In genomic region chr9:133609311-133610098, GRCh38 we compare ENCODE assay signal across 1 cellular context.
A peak's percentile ranks its signal among the peaks of the same experiment; 100 is the strongest.
TF ChIP-seq lines count a peak whose summit lies in the region.

FAM163B (minus strand) TSS chr9:133609389; CDS start chr9:133580223, 29,166 bp downstream.

TF ChIP-seq in HepG2, 621 proteins besides CTCF, POLR2A, EP300 and RAD21 (continued from another document and continues in another):
- no peak for TF ChIP-seq ZNF646 (CRISPR knock-in tag; IDR thresholded peaks at IDR 0.05)
- TF ChIP-seq NR0B2 (CRISPR knock-in tag; IDR thresholded peaks at IDR 0.05): no peak
- TF ChIP-seq ZNF260 (CRISPR knock-in tag; IDR thresholded peaks at IDR 0.05; ENCODE audit: borderline replicate concordance, low read depth): no peak
- peak; percentile 72 for TF ChIP-seq SALL1 (CRISPR knock-in tag; IDR thresholded peaks at IDR 0.05)
- TF ChIP-seq ZNF207 (IDR thresholded peaks at IDR 0.05; ENCODE audit: borderline replicate concordance): no peak
- no peak for TF ChIP-seq NCOA1 (CRISPR knock-in tag; IDR thresholded peaks at IDR 0.05)
- TF ChIP-seq MXD4 (CRISPR knock-in tag; IDR thresholded peaks at IDR 0.05): no peak
- TF ChIP-seq KLF13 (CRISPR knock-in tag; IDR thresholded peaks at IDR 0.05): no peak
- TF ChIP-seq ZNF816 (CRISPR knock-in tag; IDR thresholded peaks at IDR 0.05; ENCODE audit: borderline replicate concordance): peak; percentile 33; the same call in 1 of the 2 replicates
- no peak for TF ChIP-seq ZNF556 (CRISPR knock-in tag; IDR thresholded peaks at IDR 0.05; ENCODE audit: borderline replicate concordance)
- 0 out of 2 replicates have a peak, but pooled peaks have one; percentile 44 for TF ChIP-seq KMT2B (CRISPR knock-in tag; IDR thresholded peaks at IDR 0.05)
- TF ChIP-seq CENPBD1 (CRISPR knock-in tag; IDR thresholded peaks at IDR 0.05; ENCODE audit: borderline replicate concordance, low read depth): no peak
- no peak for TF ChIP-seq ZNF296 (CRISPR knock-in tag; conservative IDR thresholded peaks at IDR 0.05)
- no peak for TF ChIP-seq ZNF747 (CRISPR knock-in tag; IDR thresholded peaks at IDR 0.05; ENCODE audit: borderline replicate concordance)
- no peak for TF ChIP-seq REXO4 (CRISPR knock-in tag; IDR thresholded peaks at IDR 0.05; ENCODE audit: borderline replicate concordance)
- no peak for TF ChIP-seq ZNF333 (CRISPR knock-in tag; IDR thresholded peaks at IDR 0.05; ENCODE audit: borderline replicate concordance)
- TF ChIP-seq ESRRA (CRISPR knock-in tag; IDR thresholded peaks at IDR 0.05; ENCODE audit: low read depth): no peak
- no peak for TF ChIP-seq PRMT3 (CRISPR knock-in tag; IDR thresholded peaks at IDR 0.05; ENCODE audit: borderline replicate concordance, low read depth)
- TF ChIP-seq, protein P1, sequence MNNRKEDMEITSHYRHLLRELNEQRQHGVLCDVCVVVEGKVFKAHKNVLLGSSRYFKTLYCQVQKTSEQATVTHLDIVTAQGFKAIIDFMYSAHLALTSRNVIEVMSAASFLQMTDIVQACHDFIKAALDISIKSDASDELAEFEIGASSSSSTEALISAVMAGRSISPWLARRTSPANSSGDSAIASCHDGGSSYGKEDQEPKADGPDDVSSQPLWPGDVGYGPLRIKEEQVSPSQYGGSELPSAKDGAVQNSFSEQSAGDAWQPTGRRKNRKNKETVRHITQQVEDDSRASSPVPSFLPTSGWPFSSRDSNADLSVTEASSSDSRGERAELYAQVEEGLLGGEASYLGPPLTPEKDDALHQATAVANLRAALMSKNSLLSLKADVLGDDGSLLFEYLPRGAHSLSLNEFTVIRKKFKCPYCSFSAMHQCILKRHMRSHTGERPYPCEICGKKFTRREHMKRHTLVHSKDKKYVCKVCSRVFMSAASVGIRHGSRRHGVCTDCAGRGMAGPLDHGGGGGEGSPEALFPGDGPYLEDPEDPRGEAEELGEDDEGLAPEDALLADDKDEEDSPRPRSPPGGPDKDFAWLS (CRISPR knock-in tag; IDR thresholded peaks at IDR 0.05; ENCODE audit: borderline replicate concordance): no peak
- TF ChIP-seq RBAK (CRISPR knock-in tag; IDR thresholded peaks at IDR 0.05): no peak
- TF ChIP-seq ZKSCAN5 (CRISPR knock-in tag; IDR thresholded peaks at IDR 0.05): no peak
- TF ChIP-seq PLRG1 (conservative IDR thresholded peaks at IDR 0.05): no peak
- TF ChIP-seq SNRNP70 (IDR thresholded peaks at IDR 0.05; ENCODE audit: low read depth, low read length): no peak
- TF ChIP-seq GATAD1 (CRISPR knock-in tag; IDR thresholded peaks at IDR 0.05): peak; percentile 45; the same call in 1 of the 2 replicates
- no peak for TF ChIP-seq ZC3H4 (CRISPR knock-in tag; IDR thresholded peaks at IDR 0.05; ENCODE audit: borderline replicate concordance)
- TF ChIP-seq ZNF605 (CRISPR knock-in tag; IDR thresholded peaks at IDR 0.05): no peak
- TF ChIP-seq SRY (CRISPR knock-in tag; IDR thresholded peaks at IDR 0.05): peak; percentile 90; the same call in 1 of the 2 replicates
- TF ChIP-seq BRCA1 (CRISPR knock-in tag; IDR thresholded peaks at IDR 0.05): 0 out of 2 replicates have a peak, but pooled peaks have one; percentile 65
- TF ChIP-seq ATF7 (IDR thresholded peaks at IDR 0.05): no peak
- TF ChIP-seq ATF7 (CRISPR knock-in tag; IDR thresholded peaks at IDR 0.05): no peak
- TF ChIP-seq, protein P2, sequence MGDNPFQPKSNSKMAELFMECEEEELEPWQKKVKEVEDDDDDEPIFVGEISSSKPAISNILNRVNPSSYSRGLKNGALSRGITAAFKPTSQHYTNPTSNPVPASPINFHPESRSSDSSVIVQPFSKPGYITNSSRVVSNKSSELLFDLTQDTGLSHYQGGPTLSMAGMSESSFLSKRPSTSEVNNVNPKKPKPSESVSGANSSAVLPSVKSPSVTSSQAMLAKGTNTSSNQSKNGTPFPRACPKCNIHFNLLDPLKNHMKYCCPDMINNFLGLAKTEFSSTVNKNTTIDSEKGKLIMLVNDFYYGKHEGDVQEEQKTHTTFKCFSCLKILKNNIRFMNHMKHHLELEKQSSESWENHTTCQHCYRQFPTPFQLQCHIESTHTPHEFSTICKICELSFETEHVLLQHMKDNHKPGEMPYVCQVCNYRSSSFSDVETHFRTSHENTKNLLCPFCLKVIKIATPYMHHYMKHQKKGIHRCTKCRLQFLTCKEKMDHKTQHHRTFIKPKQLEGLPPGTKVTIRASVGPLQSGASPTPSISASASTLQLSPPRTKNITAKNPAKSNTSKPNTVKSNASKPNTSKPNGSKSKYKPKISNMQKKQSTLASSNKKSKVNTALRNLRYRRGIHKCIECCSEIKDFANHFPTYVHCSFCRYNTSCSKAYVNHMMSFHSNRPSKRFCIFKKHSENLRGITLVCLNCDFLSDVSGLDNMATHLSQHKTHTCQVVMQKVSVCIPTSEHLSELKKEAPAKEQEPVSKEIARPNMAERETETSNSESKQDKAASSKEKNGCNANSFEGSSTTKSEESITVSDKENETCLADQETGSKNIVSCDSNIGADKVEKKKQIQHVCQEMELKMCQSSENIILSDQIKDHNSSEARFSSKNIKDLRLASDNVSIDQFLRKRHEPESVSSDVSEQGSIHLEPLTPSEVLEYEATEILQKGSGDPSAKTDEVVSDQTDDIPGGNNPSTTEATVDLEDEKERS (CRISPR knock-in tag; IDR thresholded peaks at IDR 0.05): no peak
- TF ChIP-seq ZNF761 (CRISPR knock-in tag; conservative IDR thresholded peaks at IDR 0.05): no peak
- no peak for TF ChIP-seq CBX5 (CRISPR knock-in tag; IDR thresholded peaks at IDR 0.05; ENCODE audit: borderline replicate concordance)
- TF ChIP-seq PCBP1 (IDR thresholded peaks at IDR 0.05; ENCODE audit: borderline replicate concordance, low read depth, low read length): no peak
- TF ChIP-seq DMAP1 (CRISPR knock-in tag; IDR thresholded peaks at IDR 0.05): no peak
- TF ChIP-seq TFAP4 (IDR thresholded peaks at IDR 0.05; ENCODE audit: borderline replicate concordance, low read depth): no peak
- TF ChIP-seq GLMP (CRISPR knock-in tag; IDR thresholded peaks at IDR 0.05; ENCODE audit: borderline replicate concordance): no peak
- TF ChIP-seq ZNF44 (CRISPR knock-in tag; IDR thresholded peaks at IDR 0.05): no peak
- TF ChIP-seq KLF15 (CRISPR knock-in tag; IDR thresholded peaks at IDR 0.05; ENCODE audit: borderline replicate concordance): 0 out of 2 replicates have a peak, but pooled peaks have one; percentile 50
- no peak for TF ChIP-seq TAF1 (CRISPR knock-in tag; IDR thresholded peaks at IDR 0.05)
- TF ChIP-seq BATF2 (CRISPR knock-in tag; IDR thresholded peaks at IDR 0.05): no peak
- peak; percentile 91; the same call in 1 of the 2 replicates for TF ChIP-seq HOXA5 (CRISPR knock-in tag; IDR thresholded peaks at IDR 0.05)
- no peak for TF ChIP-seq ZFAT (CRISPR knock-in tag; conservative IDR thresholded peaks at IDR 0.05)
- TF ChIP-seq ZNF619 (CRISPR knock-in tag; IDR thresholded peaks at IDR 0.05): no peak
- no peak for TF ChIP-seq MTF2 (CRISPR knock-in tag; IDR thresholded peaks at IDR 0.05; ENCODE audit: borderline replicate concordance)
- TF ChIP-seq POGZ (CRISPR knock-in tag; IDR thresholded peaks at IDR 0.05): no peak
- TF ChIP-seq SETDB1 (CRISPR knock-in tag; IDR thresholded peaks at IDR 0.05; ENCODE audit: borderline replicate concordance): no peak
- TF ChIP-seq HNF4A (CRISPR knock-in tag; IDR thresholded peaks at IDR 0.05): no peak
- TF ChIP-seq, protein P3, sequence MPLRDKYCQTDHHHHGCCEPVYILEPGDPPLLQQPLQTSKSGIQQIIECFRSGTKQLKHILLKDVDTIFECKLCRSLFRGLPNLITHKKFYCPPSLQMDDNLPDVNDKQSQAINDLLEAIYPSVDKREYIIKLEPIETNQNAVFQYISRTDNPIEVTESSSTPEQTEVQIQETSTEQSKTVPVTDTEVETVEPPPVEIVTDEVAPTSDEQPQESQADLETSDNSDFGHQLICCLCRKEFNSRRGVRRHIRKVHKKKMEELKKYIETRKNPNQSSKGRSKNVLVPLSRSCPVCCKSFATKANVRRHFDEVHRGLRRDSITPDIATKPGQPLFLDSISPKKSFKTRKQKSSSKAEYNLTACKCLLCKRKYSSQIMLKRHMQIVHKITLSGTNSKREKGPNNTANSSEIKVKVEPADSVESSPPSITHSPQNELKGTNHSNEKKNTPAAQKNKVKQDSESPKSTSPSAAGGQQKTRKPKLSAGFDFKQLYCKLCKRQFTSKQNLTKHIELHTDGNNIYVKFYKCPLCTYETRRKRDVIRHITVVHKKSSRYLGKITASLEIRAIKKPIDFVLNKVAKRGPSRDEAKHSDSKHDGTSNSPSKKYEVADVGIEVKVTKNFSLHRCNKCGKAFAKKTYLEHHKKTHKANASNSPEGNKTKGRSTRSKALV (CRISPR knock-in tag; IDR thresholded peaks at IDR 0.05): no peak
- no peak for TF ChIP-seq ELF1 (CRISPR knock-in tag; IDR thresholded peaks at IDR 0.05)
- no peak for TF ChIP-seq NRL (CRISPR knock-in tag; IDR thresholded peaks at IDR 0.05; ENCODE audit: borderline replicate concordance)
- TF ChIP-seq ZNF570 (CRISPR knock-in tag; IDR thresholded peaks at IDR 0.05; ENCODE audit: borderline replicate concordance): no peak
